ENCODE assay signal across 12 cellular contexts in the genomic region with DNA sequence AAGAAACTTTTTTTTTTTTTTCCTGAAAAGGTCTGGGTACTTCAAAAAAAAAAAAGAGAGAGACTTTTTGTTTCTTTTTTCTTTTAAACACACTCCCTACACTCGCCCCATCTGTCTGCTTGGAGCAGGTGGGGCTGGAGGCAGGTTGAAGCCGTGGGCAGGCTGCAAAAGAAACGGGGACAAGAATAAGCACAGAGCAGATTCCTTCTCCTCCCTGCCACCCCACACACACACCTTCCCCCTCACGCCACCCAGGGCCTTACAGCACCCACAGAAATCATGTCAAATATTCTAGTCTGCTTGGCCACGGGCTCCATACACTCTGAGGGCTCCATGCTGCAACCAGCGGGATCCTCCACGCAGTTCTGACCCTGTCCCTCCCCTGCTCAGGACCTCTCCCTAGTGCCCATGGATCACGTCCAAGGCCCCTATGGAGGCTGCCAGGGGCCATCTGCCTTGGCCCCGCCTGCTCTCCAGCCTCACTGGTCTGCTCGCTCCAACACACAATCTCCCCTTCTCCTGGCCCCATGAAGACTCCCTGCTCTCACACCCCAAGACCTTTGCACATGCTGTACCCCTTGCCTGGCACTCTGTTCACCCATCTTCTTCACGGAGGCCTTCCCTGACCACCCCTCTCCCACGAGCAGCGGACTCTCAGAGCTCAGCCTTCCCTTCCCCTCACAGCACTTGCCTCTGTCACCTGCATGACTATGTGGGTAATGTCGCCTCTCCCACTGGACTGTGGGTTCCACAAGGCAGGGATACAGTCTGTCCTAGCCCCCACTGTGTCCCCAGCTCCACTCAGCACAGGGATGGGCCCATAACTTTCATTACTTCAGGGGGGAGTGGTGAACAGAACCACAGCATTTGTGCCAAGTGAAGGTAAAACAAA. TPM values are rescaled to one million over a fixed set of nuclear protein-coding genes. Genes with fewer than 3 reads are reported as not detected.
A peak's percentile ranks its signal among the peaks of the same experiment; 100 is the strongest.
DNase-seq lines count a peak whose midpoint lies in the region; ATAC-seq and TF ChIP-seq lines count a peak whose summit lies in the region.
"Had no signal": no experiment of that assay in that cellular context is flagged by ENCODE, and none has a peak within 500 bp of the region (broad histone marks: within the 10 kb centered on the region; RNA-seq: fewer than 3 reads in every experiment).

No MANE protein-coding gene starts in this region.

- H3K36me3 ChIP-seq in CD4-positive, alpha-beta memory T cell (ENCODE audit: insufficient read depth, low read length): no peaks in the 10 kb centered on the region
- no peaks in the 10 kb centered on the region for H3K36me3 ChIP-seq in Karpas-422 (ENCODE audit: insufficient read depth, low read length)
- H3K36me3 ChIP-seq in esophagus muscularis mucosa: peaks cover 0 to 20% (median 9%) of the 10 kb centered on the region in 4 donors
- H3K36me3 ChIP-seq in MM.1S (replicated peaks; ENCODE audit: insufficient read depth, low read length): no peaks in the 10 kb centered on the region

- H3F3A ChIP-seq in MM.1S (ENCODE audit: insufficient read depth, low read length): no peaks in the 10 kb centered on the region

- H3K4me1 ChIP-seq in CD4-positive, alpha-beta memory T cell (ENCODE audit: insufficient read depth, low read length): peaks cover 47% of the 10 kb centered on the region
- peaks cover 32% of the 10 kb centered on the region for H3K4me1 ChIP-seq in Karpas-422 (ENCODE audit: low read length)
- H3K4me1 ChIP-seq in esophagus muscularis mucosa: peaks cover 51 to 83% (median 61%) of the 10 kb centered on the region in 4 donors
- H3K4me1 ChIP-seq in MM.1S (ENCODE audit: low read length): no peaks in the 10 kb centered on the region
- H3K4me1 ChIP-seq: SJCRH30 had no signal

- H3K27ac ChIP-seq in CD4-positive, alpha-beta memory T cell (ENCODE audit: low read depth, low read length): no peak overlapping the region
- peak overlapping the region; percentile 73; the same call in 1 of the 2 replicates for H3K27ac ChIP-seq in Karpas-422 (ENCODE audit: low read length)
- peak overlapping the region in 1 of 4 donors; percentile 18 for H3K27ac ChIP-seq in esophagus muscularis mucosa (replicated peaks in 1 of 4)
- H3K27ac ChIP-seq in MM.1S (ENCODE audit: low read length): no peak overlapping the region
- H3K27ac ChIP-seq: SJCRH30 had no signal

- CTCF ChIA-PET in CD4-positive, alpha-beta memory T cell (lab: Charles Lee; ENCODE audit: partially characterized antibody): no interaction called here

- peak overlapping the region in 5 of 7 donors; percentile 16 to 81 (median 54) for H3K27ac Mint-ChIP-seq in CD4-positive, alpha-beta memory T cell
- peak overlapping the region; percentile 36 for H3K27ac Mint-ChIP-seq in dendritic cell treated with granulocyte-macrophage colony-stimulating factor and Interleukin-4, amounts not matched to agents 40 ng/mL and 50 ng/mL, for 4 days
- peak overlapping the region; percentile 53 for H3K27ac Mint-ChIP-seq in nephron progenitor cell

- TF ChIP-seq CTCF in nephron progenitor cell (IDR thresholded peaks at IDR 0.05) (no peak), esophagus muscularis mucosa (IDR thresholded peaks at IDR 0.05) (no peak), MM.1S (IDR thresholded peaks at IDR 0.05; ENCODE audit: low read length) (no peak)

- no peak overlapping the region for H3K9ac ChIP-seq in Karpas-422 (ENCODE audit: low read length)
- no peak overlapping the region for H3K9ac ChIP-seq in MM.1S (ENCODE audit: low read length)

- H3K4me2 ChIP-seq in Karpas-422 (ENCODE audit: low read depth, low read length, poor library complexity, severe bottlenecking) (no peak overlapping the region), MM.1S (ENCODE audit: low read depth, low read length) (no peak overlapping the region)

- TF ChIP-seq POLR2A in esophagus muscularis mucosa (IDR thresholded peaks at IDR 0.05; ENCODE audit: low read depth): no peak

- no peaks in the 10 kb centered on the region for H3K9me3 Mint-ChIP-seq in CD4-positive, alpha-beta memory T cell
- H3K9me3 Mint-ChIP-seq in dendritic cell treated with granulocyte-macrophage colony-stimulating factor and Interleukin-4, amounts not matched to agents 40 ng/mL and 50 ng/mL, for 4 days: no peaks in the 10 kb centered on the region
- H3K9me3 Mint-ChIP-seq in nephron progenitor cell: no peaks in the 10 kb centered on the region

- no peak overlapping the region for H3K4me3 ChIP-seq in CD4-positive, alpha-beta memory T cell (ENCODE audit: low read length in 2 of 2)
- H3K4me3 ChIP-seq in Karpas-422 (ENCODE audit: low read length) (no peak overlapping the region), esophagus muscularis mucosa (no peak overlapping the region), MM.1S (ENCODE audit: low read length) (no peak overlapping the region)
- H3K4me3 ChIP-seq: SJCRH30 had no signal

- peak overlapping the region in 6 of 8 donors; percentile 22 to 67 (median 54) for H3K4me3 Mint-ChIP-seq in CD4-positive, alpha-beta memory T cell
- no peak overlapping the region for H3K4me3 Mint-ChIP-seq in dendritic cell treated with granulocyte-macrophage colony-stimulating factor and Interleukin-4, amounts not matched to agents 40 ng/mL and 50 ng/mL, for 4 days
- H3K4me3 Mint-ChIP-seq in nephron progenitor cell: no peak overlapping the region

- intact Hi-C loops in CD4-positive, alpha-beta memory T cell (cut with micrococcal nuclease): no loop called here
- intact Hi-C loops in dendritic cell treated with granulocyte-macrophage colony-stimulating factor and Interleukin-4, amounts not matched to agents 40 ng/mL and 50 ng/mL, for 4 days (cut with micrococcal nuclease): no loop called here
- intact Hi-C loops in esophagus muscularis mucosa (cut with DNase I): no loop called here

- POLR2A ChIA-PET in CD4-positive, alpha-beta memory T cell (lab: Charles Lee; ENCODE audit: partially characterized antibody): no interaction called here

- H3K27me3 ChIP-seq in CD4-positive, alpha-beta memory T cell (ENCODE audit: insufficient read depth, low read length): no peaks in the 10 kb centered on the region
- H3K27me3 ChIP-seq in Karpas-422 (ENCODE audit: low read length) (no peaks in the 10 kb centered on the region), esophagus muscularis mucosa (no peaks in the 10 kb centered on the region), MM.1S (replicated peaks; ENCODE audit: insufficient read depth, low read length) (no peaks in the 10 kb centered on the region)
- H3K27me3 ChIP-seq: SJCRH30 had no signal

- in situ Hi-C loops in KBM-7 (cut with MboI; ENCODE audit: low pct_unique_long_range_greater_than_20kb, low sequenced_read_pairs): no loop called here

- ATAC-seq in GM19397 (IDR thresholded peaks at IDR 0.05; ENCODE audit: unreplicated experiment): no peak

- no peaks in the 10 kb centered on the region for H3K27me3 Mint-ChIP-seq in CD4-positive, alpha-beta memory T cell
- no peaks in the 10 kb centered on the region for H3K27me3 Mint-ChIP-seq in dendritic cell treated with granulocyte-macrophage colony-stimulating factor and Interleukin-4, amounts not matched to agents 40 ng/mL and 50 ng/mL, for 4 days
- no peaks in the 10 kb centered on the region for H3K27me3 Mint-ChIP-seq in nephron progenitor cell (ENCODE audit: low read depth, poor library complexity)

- WGBS in esophagus muscularis mucosa: 61% methylated on average over 14 of the region's 14 CpGs

- H3K9me2 ChIP-seq in Karpas-422 (replicated peaks; ENCODE audit: insufficient read depth, low read length) (no peaks in the 10 kb centered on the region), MM.1S (replicated peaks; ENCODE audit: insufficient read depth, low read length) (no peaks in the 10 kb centered on the region)

- peaks cover 5 to 41% of the 10 kb centered on the region in 2 donors for H3K36me3 Mint-ChIP-seq in CD4-positive, alpha-beta memory T cell
- peaks cover 50% of the 10 kb centered on the region for H3K36me3 Mint-ChIP-seq in dendritic cell treated with granulocyte-macrophage colony-stimulating factor and Interleukin-4, amounts not matched to agents 40 ng/mL and 50 ng/mL, for 4 days (ENCODE audit: low read depth)
- peaks cover 9% of the 10 kb centered on the region for H3K36me3 Mint-ChIP-seq in nephron progenitor cell (ENCODE audit: low read depth)

- H3K4me1 Mint-ChIP-seq in CD4-positive, alpha-beta memory T cell: peaks cover 49 to 83% (median 57%) of the 10 kb centered on the region in 4 donors
- H3K4me1 Mint-ChIP-seq in dendritic cell treated with granulocyte-macrophage colony-stimulating factor and Interleukin-4, amounts not matched to agents 40 ng/mL and 50 ng/mL, for 4 days (ENCODE audit: low read depth): peaks cover 59% of the 10 kb centered on the region
- H3K4me1 Mint-ChIP-seq in nephron progenitor cell: peaks cover 47% of the 10 kb centered on the region

- DNase-seq in CD4-positive, alpha-beta memory T cell: no peak
- DNase-seq in Karpas-422 (no peak), nephron progenitor cell (no peak), KBM-7 (no peak), esophagus muscularis mucosa (ENCODE audit: extremely low spot score) (no peak), MM.1S (no peak)
- DNase-seq: Calu3, midbrain, SJCRH30, small intestine had no signal

- peaks cover 96% of the 10 kb centered on the region for H3K79me2 ChIP-seq in Karpas-422 (ENCODE audit: low read length)
- peaks cover 92% of the 10 kb centered on the region for H3K79me2 ChIP-seq in MM.1S (ENCODE audit: low read length)

- TF ChIP-seq EP300 in esophagus muscularis mucosa (IDR thresholded peaks at IDR 0.05): no peak

- no peaks in the 10 kb centered on the region for H3K9me3 ChIP-seq in CD4-positive, alpha-beta memory T cell (ENCODE audit: control insufficient read depth in 1 of 2, low read length in 2 of 2)
- H3K9me3 ChIP-seq in Karpas-422 (ENCODE audit: low read length): no peaks in the 10 kb centered on the region
- H3K9me3 ChIP-seq in esophagus muscularis mucosa: no peaks in the 10 kb centered on the region
- H3K9me3 ChIP-seq in MM.1S (replicated peaks; ENCODE audit: insufficient read depth, low read length): no peaks in the 10 kb centered on the region
- H3K9me3 ChIP-seq: SJCRH30 had no signal

- no peak overlapping the region for H2AFZ ChIP-seq in Karpas-422 (ENCODE audit: low read length)
- no peak overlapping the region for H2AFZ ChIP-seq in MM.1S (ENCODE audit: low read length)

- H4K20me1 ChIP-seq in Karpas-422 (ENCODE audit: insufficient read depth, low read depth, low read length): peaks cover 29% of the 10 kb centered on the region
- 0 out of 2 replicates have a peak, but pooled peaks cover 6% of the 10 kb centered on the region for H4K20me1 ChIP-seq in MM.1S (ENCODE audit: insufficient read depth, low read length)

RNA-seq across cellular contexts. Expression of a gene that starts 11.4 kb away (rescaled TPM):
- total RNA-seq in CD4-positive, alpha-beta memory T cell: 100 to 1,000 TPM; 168 to 180 TPM
- 10 to 100 TPM; 10.6 to 27.8 TPM for polyA plus RNA-seq in CD4-positive, alpha-beta memory T cell
- total RNA-seq in Karpas-422 (2014; rRNA removed; shearing (Covaris generic); ENCODE audit: low replicate concordance): 85.9 and 128 TPM in 2 replicates
- 10 to 100 TPM; 53.3 to 82.1 (median 64.0) TPM for total RNA-seq in esophagus muscularis mucosa

RNA-seq across cellular contexts. Expression of a gene that starts 47.2 kb away (rescaled TPM):
- total RNA-seq in CD4-positive, alpha-beta memory T cell: 1 to 10 TPM; 1.2 to 1.4 TPM
- not detected for polyA plus RNA-seq in CD4-positive, alpha-beta memory T cell
- total RNA-seq in Karpas-422 (2014; rRNA removed; shearing (Covaris generic); ENCODE audit: low replicate concordance): not detected in 2 replicates
- under 1 TPM in 1 of 4 donors, not detected in 3; 0.97 TPM for total RNA-seq in esophagus muscularis mucosa
- total RNA-seq: SJCRH30 had no signal

RNA-seq across cellular contexts. Expression of a gene that starts 55.5 kb away (rescaled TPM):
- total RNA-seq in CD4-positive, alpha-beta memory T cell: not detected
- polyA plus RNA-seq in CD4-positive, alpha-beta memory T cell: not detected
- not detected in 2 replicates for total RNA-seq in Karpas-422 (2014; rRNA removed; shearing (Covaris generic); ENCODE audit: low replicate concordance)
- total RNA-seq in esophagus muscularis mucosa: not detected
- total RNA-seq: Calu3, SJCRH30 had no signal

Comparison
In these comparisons a context has a peak if more than half of its experiments do, and no peak if none do; other contexts are left out.
1. H3K4me3 Mint-ChIP-seq: peak in CD4-positive, alpha-beta memory T cell (6 of 8); none in dendritic cell treated with granulocyte-macrophage colony-stimulating factor and Interleukin-4, amounts not matched to agents 40 ng/mL and 50 ng/mL, for 4 days (single experiment) and nephron progenitor cell (single experiment).
2. Peak in every context shown above with its lines, with median percentiles within 50 percentile points of each other: H3K27ac Mint-ChIP-seq.